In genomic region chr9:127245637-127246164, GRCh38 we compare ENCODE assay signal across 8 cellular contexts. TPM values are rescaled to one million over a fixed set of nuclear protein-coding genes. Genes with fewer than 3 reads are reported as not detected.
DNase-seq lines count a peak whose midpoint lies in the region; ATAC-seq and TF ChIP-seq lines count a peak whose summit lies in the region.

No MANE protein-coding gene starts in this region.

- peak overlapping the region; percentile 89 for H3K27ac Mint-ChIP-seq in Caco-2 (ENCODE audit: unreplicated experiment)

- peak overlapping the region; percentile 39 for H3K4me3 ChIP-seq in Caco-2 (ENCODE audit: low read depth, low read length)
- peak overlapping the region; percentile 44 to 81 (median 62) for H3K4me3 ChIP-seq in esophagus squamous epithelium
- H3K4me3 ChIP-seq in ovary: peak overlapping the region; percentile 52

- DNase-seq in Caco-2 (no peak), RWPE1 (ENCODE audit: low spot score) (no peak), esophagus squamous epithelium (lab: John Stamatoyannopoulos, UW) (no peak), ovary (no peak), SW 1271 (lab: John Stamatoyannopoulos, UW) (no peak), cerebellum (ENCODE audit: low spot score) (no peak)
- no peak for DNase-seq in central memory CD4-positive, alpha-beta T cell

- POLR2A ChIA-PET in Caco-2 (lab: Charles Lee) (interaction anchor here (1.2 kb wide), 3 partner anchors 19 to 151 kb away, joined by 4 to 21 read pairs (median 14); partner anchors contain the start of gene SLC2A8), RWPE1 (lab: Yijun Ruan, JAX; ENCODE audit: low non-redundant PET) (interaction anchor here (0.6 to 0.8 kb wide), 2 partner anchors 16 to 541 kb away, joined by 4 read pairs; no protein-coding TSS in a partner anchor)

- TF ChIP-seq EP300 in ovary (IDR thresholded peaks at IDR 0.05): no peak

- peaks cover 7% of the 10 kb centered on the region for H3K36me3 Mint-ChIP-seq in Caco-2 (ENCODE audit: insufficient read depth, unreplicated experiment)

- no peak for ATAC-seq in HG02763 (IDR thresholded peaks at IDR 0.05; ENCODE audit: unreplicated experiment)

- H3K27ac ChIP-seq in RWPE1 (peak overlapping the region; percentile 60), esophagus squamous epithelium (peak overlapping the region in 3 of 4 donors; percentile 81 to 89 (median 86)), ovary (no peak overlapping the region)

- peaks cover 6% of the 10 kb centered on the region for H3K4me1 Mint-ChIP-seq in Caco-2 (ENCODE audit: low read depth, unreplicated experiment)

- intact Hi-C loops in Caco-2 (cut with micrococcal nuclease; ENCODE audit: unreplicated experiment) (loop anchor here (2.0 to 5.0 kb wide), 2 partner anchors 21 to 152 kb away; partner anchors contain the start of gene SLC2A8), esophagus squamous epithelium (cut with DNase I) (no loop called here), ovary (cut with DNase I) (loop anchor here in 1 of 4 donors (10.0 kb wide), 1 partner anchor 69 kb away; no protein-coding TSS in a partner anchor)

- H3K9me3 Mint-ChIP-seq in Caco-2 (ENCODE audit: unreplicated experiment): no peaks in the 10 kb centered on the region

- no peak for TF ChIP-seq CTCF in Caco-2 (IDR thresholded peaks at IDR 0.05; ENCODE audit: insufficient read depth in 1 of 2, low read depth in 1 of 2, low read length in 1 of 2, severe bottlenecking in 1 of 2, unreplicated experiment in 1 of 2)
- no peak for TF ChIP-seq CTCF in RWPE1 (conservative IDR thresholded peaks at IDR 0.05; ENCODE audit: low read depth)
- TF ChIP-seq CTCF in esophagus squamous epithelium (IDR thresholded peaks at IDR 0.05): no peak
- TF ChIP-seq CTCF in ovary (IDR thresholded peaks at IDR 0.05): no peak

- no peak for TF ChIP-seq POLR2A in esophagus squamous epithelium (IDR thresholded peaks at IDR 0.05)
- no peak for TF ChIP-seq POLR2A in ovary (IDR thresholded peaks at IDR 0.05)

- BruUV-seq in Caco-2 (replicated peaks; lab: Mats Ljungman, UMichigan): TSS peak; percentile 29

- H3K4me1 ChIP-seq in Caco-2: peaks cover 5% of the 10 kb centered on the region; the same call in 1 of the 2 replicates
- peaks cover 0 to 20% (median 4%) of the 10 kb centered on the region in 3 donors for H3K4me1 ChIP-seq in esophagus squamous epithelium
- H3K4me1 ChIP-seq in ovary (ENCODE audit: insufficient read depth): peaks cover 4% of the 10 kb centered on the region

- H3K4me3 Mint-ChIP-seq in Caco-2 (ENCODE audit: unreplicated experiment): peak overlapping the region; percentile 88

- no peaks in the 10 kb centered on the region for H3K27me3 Mint-ChIP-seq in Caco-2 (ENCODE audit: insufficient read depth, unreplicated experiment)

- CTCF ChIA-PET in Caco-2 (lab: Charles Lee): interaction anchor here (0.6 to 1.8 kb wide), 2 partner anchors 21 to 120 kb away, joined by 3 to 8 read pairs; no protein-coding TSS in a partner anchor
- CTCF ChIA-PET in RWPE1 (lab: Yijun Ruan, JAX): interaction anchor here (0.5 to 0.9 kb wide), 3 partner anchors 30 to 395 kb away, joined by 3 read pairs; no protein-coding TSS in a partner anchor

- H3K36me3 ChIP-seq in Caco-2 (ENCODE audit: control insufficient read depth, insufficient read depth, low read length) (no peaks in the 10 kb centered on the region), esophagus squamous epithelium (no peaks in the 10 kb centered on the region), ovary (no peaks in the 10 kb centered on the region)

- no peaks in the 10 kb centered on the region for H3K27me3 ChIP-seq in Caco-2 (replicated peaks; ENCODE audit: control insufficient read depth, insufficient read depth, low read length)
- H3K27me3 ChIP-seq in esophagus squamous epithelium: no peaks in the 10 kb centered on the region
- no peaks in the 10 kb centered on the region for H3K27me3 ChIP-seq in ovary

- WGBS in esophagus squamous epithelium, 2 donors: 79 to 86% methylated on average over 6 to 7 of the region's 8 CpGs
- WGBS in ovary, 3 donors: 70 to 79% (median 72%) methylated on average over 8 of the region's 8 CpGs

- H3K9me3 ChIP-seq in Caco-2: no peaks in the 10 kb centered on the region
- H3K9me3 ChIP-seq in esophagus squamous epithelium: no peaks in the 10 kb centered on the region
- no peaks in the 10 kb centered on the region for H3K9me3 ChIP-seq in ovary

RNA-seq across cellular contexts. Expression of gene GARNL3, which starts 18.9 kb away (rescaled TPM):
- total RNA-seq in Caco-2 (2022) (11.8 and 15.2 TPM in 2 replicates), esophagus squamous epithelium (10 to 100 TPM in 1 of 4 donors, 1 to 10 TPM in 3; 1.1 to 22.9 (median 8.2) TPM), ovary (10 to 100 TPM; 15.0 to 30.7 (median 22.9) TPM), cerebellum (87.7 TPM)
- 10 to 100 TPM in 1 of 2 donors, 1 to 10 TPM in 1; 8.9 to 26.6 TPM for polyA plus RNA-seq in ovary

Comparison
In these comparisons a context has a peak if more than half of its experiments do, and no peak if none do; other contexts are left out.
1. H3K27ac ChIP-seq: peak in RWPE1 (single experiment) and esophagus squamous epithelium (3 of 4); none in ovary (0 of 2).
2. Peak in every context shown above with its lines, with median percentiles within 50 percentile points of each other: H3K4me3 ChIP-seq.